Comparison of ENCODE assay signal across 10 cellular contexts in the genomic region with DNA sequence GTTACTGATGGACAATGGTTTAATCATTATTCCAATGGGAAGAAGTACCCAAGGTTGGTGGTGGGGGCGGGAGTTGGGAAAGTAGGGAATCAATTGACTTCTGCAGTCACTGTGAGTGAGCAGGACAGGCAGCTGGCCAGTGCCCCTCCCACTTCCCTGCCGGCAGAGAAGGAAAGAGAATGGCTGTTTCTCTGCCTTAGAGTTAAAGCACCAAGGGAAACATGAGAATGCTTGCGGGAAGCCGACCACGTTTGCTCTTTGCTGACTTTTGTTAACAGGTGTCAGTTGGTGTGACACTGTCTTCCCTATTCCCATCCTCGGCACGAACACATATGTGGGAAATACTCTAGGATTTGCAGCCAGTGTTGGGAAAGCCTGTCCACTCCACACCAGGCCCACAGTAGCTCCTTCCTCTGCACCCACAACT. TPM values are rescaled to one million over a fixed set of nuclear protein-coding genes. Genes with fewer than 3 reads are reported as not detected.
DNase-seq lines count a peak whose midpoint lies in the region; ATAC-seq and TF ChIP-seq lines count a peak whose summit lies in the region.
"Had no signal": no experiment of that assay in that cellular context is flagged by ENCODE, and none has a peak within 500 bp of the region (broad histone marks: within the 10 kb centered on the region; RNA-seq: fewer than 3 reads in every experiment).

No MANE protein-coding gene starts in this region.

- H3K79me2 ChIP-seq in GM23338 (replicated peaks; ENCODE audit: insufficient read depth) = no peaks in the 10 kb centered on the region

- H3K4me3 ChIP-seq in GM23338 = no peak overlapping the region

- H3K9me2 ChIP-seq in GM23338 (ENCODE audit: insufficient read depth) = no peaks in the 10 kb centered on the region

- ATAC-seq in GM23338 (peak; percentile 94), sciatic nerve (peak; percentile 81), HG02938 (IDR thresholded peaks at IDR 0.05; ENCODE audit: unreplicated experiment) (no peak)

- H3K9me3 Mint-ChIP-seq in GM23338 = no peaks in the 10 kb centered on the region
- H3K9me3 Mint-ChIP-seq in brain = no peaks in the 10 kb centered on the region
- H3K9me3 Mint-ChIP-seq: naive B cell had no signal

- H3F3A ChIP-seq in GM23338 (replicated peaks; ENCODE audit: low read depth) = no peaks in the 10 kb centered on the region

- TF ChIP-seq CTCF in GM23338 (conservative IDR thresholded peaks at IDR 0.05; ENCODE audit: low read depth in 2 of 2) = no peak
- no peak for TF ChIP-seq CTCF in brain (conservative IDR thresholded peaks at IDR 0.05)

- no peaks in the 10 kb centered on the region for H3K27me3 ChIP-seq in GM23338 (ENCODE audit: insufficient read depth)

- no peaks in the 10 kb centered on the region for H3K36me3 ChIP-seq in GM23338 (ENCODE audit: insufficient read depth)

- intact Hi-C loops in sciatic nerve (cut with DNase I) = no loop called here

- H3K4me1 ChIP-seq in GM23338 (ENCODE audit: insufficient read depth) = peaks cover 5% of the 10 kb centered on the region; the same call in 1 of the 2 replicates

- no peak overlapping the region for H3K4me2 ChIP-seq in GM23338

- H3K27me3 Mint-ChIP-seq in GM23338 (ENCODE audit: insufficient read depth, low read depth, poor library complexity) = peaks cover 8% of the 10 kb centered on the region
- peaks cover 5% of the 10 kb centered on the region for H3K27me3 Mint-ChIP-seq in brain

- peaks cover 30% of the 10 kb centered on the region for H3K4me1 Mint-ChIP-seq in GM23338
- peaks cover 37% of the 10 kb centered on the region for H3K4me1 Mint-ChIP-seq in brain
- H3K4me1 Mint-ChIP-seq: naive B cell had no signal

- no peak overlapping the region for H2AFZ ChIP-seq in GM23338

- H3K4me3 Mint-ChIP-seq in GM23338 (no peak overlapping the region), brain (peak overlapping the region in 3 of 5 experiments; percentile 15 to 73 (median 31))
- H3K4me3 Mint-ChIP-seq: naive B cell had no signal

- H3K36me3 Mint-ChIP-seq in GM23338 (ENCODE audit: low read depth) (no peaks in the 10 kb centered on the region), brain (no peaks in the 10 kb centered on the region)
- H3K36me3 Mint-ChIP-seq: naive B cell had no signal

- no peaks in the 10 kb centered on the region for H4K20me1 ChIP-seq in GM23338 (replicated peaks; ENCODE audit: insufficient read depth)

- DNase-seq in GM23338 (ENCODE audit: low spot score) (peak; percentile 64), hepatic stellate cell (ENCODE audit: low spot score) (peak; percentile 31), sciatic nerve (ENCODE audit: low spot score) (peak; percentile 89), 8988T (no peak), NOMO-1 treated with DMSO at 0.1 percent for 48 hours (lab: John Stamatoyannopoulos, UW; ENCODE audit: unreplicated experiment) (no peak), NCI-H2196 treated with DMSO at 0.1 percent for 48 hours (lab: John Stamatoyannopoulos, UW; ENCODE audit: unreplicated experiment) (no peak)
- DNase-seq: naive B cell, NCI-H526 had no signal

- H3K27ac Mint-ChIP-seq in GM23338 (no peak overlapping the region; the same call in 1 of the 2 replicates), brain (peak overlapping the region in 2 of 5 experiments; percentile 42 to 98)
- H3K27ac Mint-ChIP-seq: naive B cell had no signal

- H3K27ac ChIP-seq in GM23338 (ENCODE audit: low read depth) = no peak overlapping the region

TF ChIP-seq in GM23338, 12 proteins besides CTCF, POLR2A, EP300 and RAD21 (continues in another document):
- no peak for TF ChIP-seq EZH2 (IDR thresholded peaks at IDR 0.05; ENCODE audit: low read depth, unreplicated experiment)
- TF ChIP-seq, protein P1, sequence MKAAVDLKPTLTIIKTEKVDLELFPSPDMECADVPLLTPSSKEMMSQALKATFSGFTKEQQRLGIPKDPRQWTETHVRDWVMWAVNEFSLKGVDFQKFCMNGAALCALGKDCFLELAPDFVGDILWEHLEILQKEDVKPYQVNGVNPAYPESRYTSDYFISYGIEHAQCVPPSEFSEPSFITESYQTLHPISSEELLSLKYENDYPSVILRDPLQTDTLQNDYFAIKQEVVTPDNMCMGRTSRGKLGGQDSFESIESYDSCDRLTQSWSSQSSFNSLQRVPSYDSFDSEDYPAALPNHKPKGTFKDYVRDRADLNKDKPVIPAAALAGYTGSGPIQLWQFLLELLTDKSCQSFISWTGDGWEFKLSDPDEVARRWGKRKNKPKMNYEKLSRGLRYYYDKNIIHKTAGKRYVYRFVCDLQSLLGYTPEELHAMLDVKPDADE (IDR thresholded peaks at IDR 0.05) = no peak
- no peak for TF ChIP-seq ZNF331 (CRISPR knock-in tag; IDR thresholded peaks at IDR 0.05; ENCODE audit: low read depth)
- TF ChIP-seq POLR2AphosphoS5 (IDR thresholded peaks at IDR 0.05; ENCODE audit: low read depth) = no peak
- TF ChIP-seq ZNF114 (CRISPR knock-in tag; IDR thresholded peaks at IDR 0.05) = no peak
- TF ChIP-seq EZH2phosphoT487 (IDR thresholded peaks at IDR 0.05; ENCODE audit: unreplicated experiment) = no peak
- TF ChIP-seq, protein P2, sequence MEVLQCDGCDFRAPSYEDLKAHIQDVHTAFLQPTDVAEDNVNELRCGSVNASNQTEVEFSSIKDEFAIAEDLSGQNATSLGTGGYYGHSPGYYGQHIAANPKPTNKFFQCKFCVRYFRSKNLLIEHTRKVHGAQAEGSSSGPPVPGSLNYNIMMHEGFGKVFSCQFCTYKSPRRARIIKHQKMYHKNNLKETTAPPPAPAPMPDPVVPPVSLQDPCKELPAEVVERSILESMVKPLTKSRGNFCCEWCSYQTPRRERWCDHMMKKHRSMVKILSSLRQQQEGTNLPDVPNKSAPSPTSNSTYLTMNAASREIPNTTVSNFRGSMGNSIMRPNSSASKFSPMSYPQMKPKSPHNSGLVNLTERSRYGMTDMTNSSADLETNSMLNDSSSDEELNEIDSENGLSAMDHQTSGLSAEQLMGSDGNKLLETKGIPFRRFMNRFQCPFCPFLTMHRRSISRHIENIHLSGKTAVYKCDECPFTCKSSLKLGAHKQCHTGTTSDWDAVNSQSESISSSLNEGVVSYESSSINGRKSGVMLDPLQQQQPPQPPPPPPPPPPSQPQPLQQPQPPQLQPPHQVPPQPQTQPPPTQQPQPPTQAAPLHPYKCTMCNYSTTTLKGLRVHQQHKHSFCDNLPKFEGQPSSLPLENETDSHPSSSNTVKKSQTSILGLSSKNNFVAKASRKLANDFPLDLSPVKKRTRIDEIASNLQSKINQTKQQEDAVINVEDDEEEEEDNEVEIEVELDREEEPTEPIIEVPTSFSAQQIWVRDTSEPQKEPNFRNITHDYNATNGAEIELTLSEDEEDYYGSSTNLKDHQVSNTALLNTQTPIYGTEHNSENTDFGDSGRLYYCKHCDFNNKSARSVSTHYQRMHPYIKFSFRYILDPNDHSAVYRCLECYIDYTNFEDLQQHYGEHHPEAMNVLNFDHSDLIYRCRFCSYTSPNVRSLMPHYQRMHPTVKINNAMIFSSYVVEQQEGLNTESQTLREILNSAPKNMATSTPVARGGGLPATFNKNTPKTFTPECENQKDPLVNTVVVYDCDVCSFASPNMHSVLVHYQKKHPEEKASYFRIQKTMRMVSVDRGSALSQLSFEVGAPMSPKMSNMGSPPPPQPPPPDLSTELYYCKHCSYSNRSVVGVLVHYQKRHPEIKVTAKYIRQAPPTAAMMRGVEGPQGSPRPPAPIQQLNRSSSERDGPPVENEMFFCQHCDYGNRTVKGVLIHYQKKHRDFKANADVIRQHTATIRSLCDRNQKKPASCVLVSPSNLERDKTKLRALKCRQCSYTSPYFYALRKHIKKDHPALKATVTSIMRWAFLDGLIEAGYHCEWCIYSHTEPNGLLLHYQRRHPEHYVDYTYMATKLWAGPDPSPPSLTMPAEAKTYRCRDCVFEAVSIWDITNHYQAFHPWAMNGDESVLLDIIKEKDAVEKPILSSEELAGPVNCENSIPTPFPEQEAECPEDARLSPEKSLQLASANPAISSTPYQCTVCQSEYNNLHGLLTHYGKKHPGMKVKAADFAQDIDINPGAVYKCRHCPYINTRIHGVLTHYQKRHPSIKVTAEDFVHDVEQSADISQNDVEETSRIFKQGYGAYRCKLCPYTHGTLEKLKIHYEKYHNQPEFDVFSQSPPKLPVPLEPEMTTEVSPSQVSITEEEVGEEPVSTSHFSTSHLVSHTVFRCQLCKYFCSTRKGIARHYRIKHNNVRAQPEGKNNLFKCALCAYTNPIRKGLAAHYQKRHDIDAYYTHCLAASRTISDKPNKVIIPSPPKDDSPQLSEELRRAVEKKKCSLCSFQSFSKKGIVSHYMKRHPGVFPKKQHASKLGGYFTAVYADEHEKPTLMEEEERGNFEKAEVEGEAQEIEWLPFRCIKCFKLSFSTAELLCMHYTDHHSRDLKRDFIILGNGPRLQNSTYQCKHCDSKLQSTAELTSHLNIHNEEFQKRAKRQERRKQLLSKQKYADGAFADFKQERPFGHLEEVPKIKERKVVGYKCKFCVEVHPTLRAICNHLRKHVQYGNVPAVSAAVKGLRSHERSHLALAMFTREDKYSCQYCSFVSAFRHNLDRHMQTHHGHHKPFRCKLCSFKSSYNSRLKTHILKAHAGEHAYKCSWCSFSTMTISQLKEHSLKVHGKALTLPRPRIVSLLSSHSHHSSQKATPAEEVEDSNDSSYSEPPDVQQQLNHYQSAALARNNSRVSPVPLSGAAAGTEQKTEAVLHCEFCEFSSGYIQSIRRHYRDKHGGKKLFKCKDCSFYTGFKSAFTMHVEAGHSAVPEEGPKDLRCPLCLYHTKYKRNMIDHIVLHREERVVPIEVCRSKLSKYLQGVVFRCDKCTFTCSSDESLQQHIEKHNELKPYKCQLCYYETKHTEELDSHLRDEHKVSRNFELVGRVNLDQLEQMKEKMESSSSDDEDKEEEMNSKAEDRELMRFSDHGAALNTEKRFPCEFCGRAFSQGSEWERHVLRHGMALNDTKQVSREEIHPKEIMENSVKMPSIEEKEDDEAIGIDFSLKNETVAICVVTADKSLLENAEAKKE (CRISPR knock-in tag; IDR thresholded peaks at IDR 0.05) = no peak
- TF ChIP-seq CREB1 (CRISPR knock-in tag; IDR thresholded peaks at IDR 0.05; ENCODE audit: low read depth) = no peak

RNA-seq across cellular contexts. Expression of a gene that starts 33.5 kb away (rescaled TPM):
- 16.9 and 28.4 TPM in 2 replicates for total RNA-seq in GM23338 (2014; rRNA removed; shearing (Covaris generic))
- polyA plus RNA-seq in GM23338 (2016; fragmentation: Nextera tagmentation; extraction: Ambion mirVana) (3.3 and 4.3 TPM in 2 replicates), brain (ENCODE audit: insufficient read depth, low read depth, low replicate concordance) (28.5 TPM)
- 54.6 TPM for total RNA-seq in sciatic nerve

RNA-seq across cellular contexts. Expression of a gene that starts 36.1 kb away (rescaled TPM):
- total RNA-seq in GM23338 (2014; rRNA removed; shearing (Covaris generic)) = 0.10 TPM in 1 of 2 replicates, not detected in the other
- polyA plus RNA-seq in GM23338 (2016; fragmentation: Nextera tagmentation; extraction: Ambion mirVana) (0.54 and 0.82 TPM in 2 replicates), brain (ENCODE audit: insufficient read depth, low read depth, low replicate concordance) (1.1 TPM)
- total RNA-seq in sciatic nerve = 264 TPM

Comparison
In these comparisons a context has a peak if more than half of its experiments do, and no peak if none do; other contexts are left out.
1. DNase-seq: peak in GM23338 (single experiment), hepatic stellate cell (single experiment) and sciatic nerve (single experiment); none in 8988T (single experiment), NOMO-1 treated with DMSO at 0.1 percent for 48 hours (single experiment) and NCI-H2196 treated with DMSO at 0.1 percent for 48 hours (single experiment).
2. RNA of a gene that starts 36.1 kb away (total RNA-seq): 264 TPM in sciatic nerve (single experiment); 0.10 TPM in GM23338; every median in the first group is over 100 times any median in the second.